In genomic region chr17:42769964-42770363, GRCh38 we compare ENCODE assay signal across 13 cellular contexts. TPM values are rescaled to one million over a fixed set of nuclear protein-coding genes. Genes with fewer than 3 reads are reported as not detected.
"Had no signal": no experiment of that assay in that cellular context is flagged by ENCODE, and none has a peak within 500 bp of the region (broad histone marks: within the 10 kb centered on the region; RNA-seq: fewer than 3 reads in every experiment).

No MANE protein-coding gene starts in this region.

RNA-seq across cellular contexts. Expression of gene RAMP2, which starts 8.9 kb away (rescaled TPM):
- total RNA-seq: activated B cell treated with CpG ODN at 0.5 μM for 24 hours; activated CD4-positive, alpha-beta memory T cell treated with anti-CD3 and anti-CD28 coated beads for 36 hours; activated CD4-positive, alpha-beta memory T cell treated with anti-CD3 and anti-CD28 coated beads, Interleukin-2, amount 10 ng/mL, durations not matched to agents 7 days and 5 days; activated CD4-positive, alpha-beta T cell treated with anti-CD3 and anti-CD28 coated beads for 36 hours; activated CD4-positive, alpha-beta T cell treated with anti-CD3 and anti-CD28 coated beads, Interleukin-2, amount 10 ng/mL, durations not matched to agents 24 days and 14 days; activated CD4-positive, alpha-beta T cell treated with anti-CD3 and anti-CD28 coated beads, Interleukin-2, amount 10 ng/mL, durations not matched to agents 7 days and 5 days; activated CD8-positive, alpha-beta memory T cell treated with anti-CD3 and anti-CD28 coated beads for 36 hours; activated CD8-positive, alpha-beta memory T cell treated with anti-CD3 and anti-CD28 coated beads, Interleukin-2, amount 10 ng/mL, durations not matched to agents 7 days and 5 days; activated CD8-positive, alpha-beta T cell treated with anti-CD3 and anti-CD28 coated beads for 36 hours; activated CD8-positive, alpha-beta T cell treated with anti-CD3 and anti-CD28 coated beads, Interleukin-2, amount 10 ng/mL, durations not matched to agents 7 days and 5 days; T-helper 1 cell treated with Interleukin-12 subunit alpha and Interleukin-12 subunit beta and Interleukin-4 antibody, amounts not matched to agents 30 ng/mL and 1 ng/mL, for 36 hours; T-helper 17 cell; T-helper 2 cell treated with Interferon-gamma antibody and Interleukin-4, amounts not matched to agents 100 ng/mL and 5 ng/mL, for 36 hours had no signal
